9 cellular contexts compared by ENCODE assay signal in genomic region chr14:58245562-58245961, GRCh38. TPM values are rescaled to one million over a fixed set of nuclear protein-coding genes. Genes with fewer than 3 reads are reported as not detected.
DNase-seq lines count a peak whose midpoint lies in the region; ATAC-seq, FAIRE-seq and TF ChIP-seq lines count a peak whose summit lies in the region.
"Had no signal": no experiment of that assay in that cellular context is flagged by ENCODE, and none has a peak within 500 bp of the region (broad histone marks: within the 10 kb centered on the region; RNA-seq: fewer than 3 reads in every experiment).

No MANE protein-coding gene starts in this region.

- H3K23me2 ChIP-seq in H1 (ENCODE audit: low read depth, low read length) = peaks cover 2% of the 10 kb centered on the region; the same call in 1 of the 2 replicates

- H3K4me1 ChIP-seq in Caco-2 (peaks cover 21% of the 10 kb centered on the region; the same call in 1 of the 2 replicates), H1 (replicated peaks in 1 of 4; ENCODE audit: control insufficient read depth in 3 of 4, insufficient read depth in 4 of 4, low read length in 3 of 4) (peaks cover 0 to 5% (median 0%) of the 10 kb centered on the region in 4 experiments; a peak in 1 of 7 replicates), osteoblast (ENCODE audit: insufficient read depth, low read length) (peaks cover 23% of the 10 kb centered on the region)

- ATAC-seq in left lobe of liver = no peak

- peaks cover 9% of the 10 kb centered on the region for H3K4me1 Mint-ChIP-seq in Caco-2 (ENCODE audit: low read depth, unreplicated experiment)

- peaks cover 47% of the 10 kb centered on the region for H3K36me3 Mint-ChIP-seq in Caco-2 (ENCODE audit: insufficient read depth, unreplicated experiment)

- no peak overlapping the region for H4K8ac ChIP-seq in H1 (ENCODE audit: extremely low read depth, insufficient read depth, low read length)

- H2BK12ac ChIP-seq in H1 (ENCODE audit: low read depth, low read length) = no peak overlapping the region

- peak overlapping the region; percentile 63 for H3K56ac ChIP-seq in H1 (replicated peaks; ENCODE audit: insufficient read length, low read depth, low read length)

- H3K23ac ChIP-seq in H1 (ENCODE audit: insufficient read length) = no peak overlapping the region

- no peak for DNase-seq in Caco-2
- peak; percentile 43 for DNase-seq in NCI-H69 (lab: John Stamatoyannopoulos, UW)
- DNase-seq in H1 (ENCODE audit: low read depth in 1 of 2, low spot score in 2 of 2) = no peak
- peak; percentile 9 for DNase-seq in osteoblast (ENCODE audit: insufficient read length, low spot score, missing footprints)
- DNase-seq in cerebellar nuclear complex (lab: John Stamatoyannopoulos, UW) = no peak
- no peak for DNase-seq in C1 segment of cervical spinal cord (lab: John Stamatoyannopoulos, UW)
- no peak for DNase-seq in NCI-H1417 treated with DMSO at 0.1 percent for 48 hours (lab: John Stamatoyannopoulos, UW)
- no peak for DNase-seq in left lobe of liver (ENCODE audit: low spot score)

- no peak overlapping the region for H4K91ac ChIP-seq in H1 (replicated peaks; ENCODE audit: insufficient read length, low read length)

- no peak overlapping the region for H2AK5ac ChIP-seq in H1 (ENCODE audit: low read depth, low read length)

- H4K20me1 ChIP-seq in H1 (replicated peaks in 1 of 2; ENCODE audit: control insufficient read depth in 1 of 2, insufficient read depth in 2 of 2, low read length in 2 of 2) (peaks cover 6 to 8% of the 10 kb centered on the region in 2 experiments), osteoblast (ENCODE audit: insufficient read depth, low read length) (peaks cover 16% of the 10 kb centered on the region)

- CTCF ChIA-PET in Caco-2 (lab: Charles Lee) = no interaction called here
- CTCF ChIA-PET in H1 (lab: Charles Lee; ENCODE audit: partially characterized antibody) = interaction anchor here (0.8 to 2.6 kb wide), 4 partner anchors 13 to 137 kb away, joined by 3 to 8 read pairs (median 4); no protein-coding TSS in a partner anchor

- peak overlapping the region; percentile 96 for H3K4me3 ChIP-seq in Caco-2 (ENCODE audit: low read depth, low read length)
- peak overlapping the region; percentile 84 to 97 (median 88) for H3K4me3 ChIP-seq in H1 (ENCODE audit: extremely low read depth in 1 of 4, insufficient read depth in 2 of 4, low read depth in 3 of 4, low read length in 4 of 4)
- H3K4me3 ChIP-seq in osteoblast (ENCODE audit: insufficient read depth, low read length) = peak overlapping the region; percentile 89

- H3K27me3 Mint-ChIP-seq in Caco-2 (ENCODE audit: insufficient read depth, unreplicated experiment) = no peaks in the 10 kb centered on the region

- no peak overlapping the region for H3K18ac ChIP-seq in H1 (ENCODE audit: extremely low read depth, low read length)

- no peak overlapping the region for H2BK5ac ChIP-seq in H1 (ENCODE audit: low read depth, low read length)

- peak overlapping the region; percentile 41 to 68 for H3K4me2 ChIP-seq in H1 (ENCODE audit: insufficient read depth in 1 of 2, low read depth in 2 of 2, low read length in 2 of 2)
- peak overlapping the region; percentile 100 for H3K4me2 ChIP-seq in osteoblast (ENCODE audit: insufficient read depth, low read length)

- H3K9me3 ChIP-seq in Caco-2 (no peaks in the 10 kb centered on the region), H1 (ENCODE audit: insufficient read depth in 2 of 2, low read depth in 1 of 2, low read length in 1 of 2) (no peaks in the 10 kb centered on the region), osteoblast (ENCODE audit: low read depth, low read length) (no peaks in the 10 kb centered on the region)

- H3K9me3 Mint-ChIP-seq in Caco-2 (ENCODE audit: unreplicated experiment) = no peaks in the 10 kb centered on the region

- intact Hi-C loops in Caco-2 (cut with micrococcal nuclease; ENCODE audit: unreplicated experiment) = loop anchor here (5.0 kb wide), 1 partner anchor 138 kb away; no protein-coding TSS in a partner anchor

- no peak overlapping the region for H4K5ac ChIP-seq in H1 (ENCODE audit: insufficient read length, low read depth, low read length)

- H2AFZ ChIP-seq in H1 (ENCODE audit: low read length) (no peak overlapping the region), osteoblast (ENCODE audit: low read length) (no peak overlapping the region)

- H3K36me3 ChIP-seq in Caco-2 (ENCODE audit: control insufficient read depth, insufficient read depth, low read length) = no peaks in the 10 kb centered on the region
- peaks cover 0 to 4% (median 2%) of the 10 kb centered on the region in 4 experiments; a peak in 4 of 8 replicates for H3K36me3 ChIP-seq in H1 (ENCODE audit: control insufficient read depth in 2 of 4, insufficient read depth in 4 of 4, low read length in 3 of 4)
- peaks cover 8% of the 10 kb centered on the region for H3K36me3 ChIP-seq in osteoblast (ENCODE audit: insufficient read depth, low read length)

- no TSS peak for BruUV-seq in Caco-2 (replicated peaks; lab: Mats Ljungman, UMichigan)

- peak overlapping the region; percentile 99 for H3K27ac Mint-ChIP-seq in Caco-2 (ENCODE audit: unreplicated experiment)

- no peak overlapping the region for H2BK15ac ChIP-seq in H1 (ENCODE audit: low read length)

- no peak overlapping the region for H3K4ac ChIP-seq in H1 (replicated peaks; ENCODE audit: insufficient read length, low read depth, low read length)

- no peak overlapping the region for H2BK120ac ChIP-seq in H1 (replicated peaks; ENCODE audit: low read depth, low read length)

- H3K27me3 ChIP-seq in Caco-2 (replicated peaks; ENCODE audit: control insufficient read depth, insufficient read depth, low read length) (no peaks in the 10 kb centered on the region), H1 (replicated peaks in 1 of 4; ENCODE audit: control insufficient read depth in 3 of 4, extremely low read depth in 1 of 4, insufficient read depth in 3 of 4, low read length in 3 of 4) (no peaks in the 10 kb centered on the region), osteoblast (ENCODE audit: insufficient read depth, low read length) (no peaks in the 10 kb centered on the region)

- no peak for FAIRE-seq in H1 (lab: Jason Lieb, UNC)
- FAIRE-seq: colon had no signal

- no peak for TF ChIP-seq POLR2A in H1 (IDR thresholded peaks at IDR 0.05; ENCODE audit: control extremely low read depth in 1 of 2, low read depth in 2 of 2, low read length in 2 of 2)

- 17% methylated on average over 3 of the region's 3 CpGs; no CpG with 5 or more reads in 1 of the 2 experiments for whole genome bisulfite sequencing in H1 (ENCODE audit: extremely low coverage in 1 of 2, insufficient coverage in 1 of 2, insufficient read length in 1 of 2, insufficient replicate concordance in 2 of 2, low coverage in 1 of 2, low lambda C conversion rate in 2 of 2, missing lambda C conversion rate in 1 of 2), 2 experiments

- H3K9ac ChIP-seq in H1 (replicated peaks in 1 of 4; ENCODE audit: extremely low read depth in 1 of 4, low read depth in 3 of 4, low read length in 3 of 4) = peak overlapping the region; percentile 94 to 96 (median 96)

- TF ChIP-seq RAD21 in H1 (IDR thresholded peaks at IDR 0.05 in 1 of 2, conservative IDR thresholded peaks at IDR 0.05 in 1 of 2; ENCODE audit: low read depth in 2 of 2, low read length in 2 of 2) = no peak

- peak overlapping the region; percentile 96 for H3K4me3 Mint-ChIP-seq in Caco-2 (ENCODE audit: unreplicated experiment)

- TF ChIP-seq CTCF in Caco-2 (IDR thresholded peaks at IDR 0.05; ENCODE audit: insufficient read depth in 1 of 2, low read depth in 1 of 2, low read length in 1 of 2, severe bottlenecking in 1 of 2, unreplicated experiment in 1 of 2) = no peak
- no peak for TF ChIP-seq CTCF in H1 (IDR thresholded peaks at IDR 0.05; ENCODE audit: control extremely low read depth in 1 of 3, insufficient read depth in 1 of 3, low read depth in 1 of 3, low read length in 3 of 3)
- no peak for TF ChIP-seq CTCF in osteoblast (IDR thresholded peaks at IDR 0.05; ENCODE audit: extremely low read depth, low read depth, low read length)

- H3K79me2 ChIP-seq in H1 (ENCODE audit: control insufficient read depth in 1 of 2, insufficient read depth in 2 of 2, low read length in 2 of 2) (peaks cover 15 to 57% of the 10 kb centered on the region in 2 experiments), osteoblast (ENCODE audit: insufficient read depth, low read length) (peaks cover 58% of the 10 kb centered on the region)

- H2BK20ac ChIP-seq in H1 (ENCODE audit: low read length) = no peak overlapping the region

- H3K14ac ChIP-seq in H1 (ENCODE audit: insufficient read length) = no peak overlapping the region

- peak overlapping the region; percentile 92; the same call in 1 of the 2 replicates for H3K27ac ChIP-seq in H1 (ENCODE audit: low read depth, low read length)
- peak overlapping the region; percentile 96 for H3K27ac ChIP-seq in osteoblast (ENCODE audit: low read depth, low read length)

- no peak for TF ChIP-seq EP300 in H1 (IDR thresholded peaks at IDR 0.05; ENCODE audit: borderline replicate concordance in 1 of 2, low read depth in 2 of 2, low read length in 2 of 2)

- POLR2A ChIA-PET in Caco-2 (lab: Charles Lee) (interaction anchor here (0.6 to 1.7 kb wide), 7 partner anchors 9 to 89 kb away, joined by 3 to 27 read pairs (median 5); partner anchors contain the start of gene ARID4A), H1 (lab: Charles Lee; ENCODE audit: partially characterized antibody) (interaction anchor here (0.8 to 4.4 kb wide), 16 partner anchors 9 to 182 kb away, joined by 3 to 34 read pairs (median 7); partner anchors contain the start of genes ACTR10, ARID4A, KIAA0586 and TIMM9)

- H3K79me1 ChIP-seq in H1 (ENCODE audit: low read depth, low read length) = no peaks in the 10 kb centered on the region

RNA-seq across cellular contexts. Expression of gene PSMA3, which starts 0.9 kb away (rescaled TPM):
- 334 and 352 TPM in 2 replicates for total RNA-seq in Caco-2 (2022)
- 283 and 285 TPM in 2 replicates for total RNA-seq in H1 (2021; fragmentation: NEBNext Ultra II Directional; extraction: Animal tissue kit (Norgen Biotek cat#: 25700))
- 244 and 507 TPM in 2 replicates for polyA plus RNA-seq in H1 (2011; rRNA removed)
- 374 TPM for polyA plus RNA-seq in H1 (2011; cell fraction: cytosol; rRNA removed)
- 105 TPM for polyA plus RNA-seq in H1 (2011; cell fraction: nucleus; rRNA removed)
- 205 to 250 TPM (median 218 TPM) in 4 replicates for polyA plus RNA-seq in H1 (2012, experiment 1 of 2)
- 137 TPM for polyA plus RNA-seq in H1 (2012, experiment 2 of 2)
- 460 TPM for polyA plus RNA-seq in H1 (2013, experiment 1 of 2)
- 474 TPM for polyA plus RNA-seq in H1 (2013, experiment 2 of 2)
- 260 and 381 TPM in 2 replicates for polyA minus RNA-seq in H1 (2011; rRNA and poly(A)+ RNA removed)
- 64.0 TPM for polyA minus RNA-seq in H1 (2011; cell fraction: cytosol; rRNA and poly(A)+ RNA removed)
- 106 TPM for polyA minus RNA-seq in H1 (2011; cell fraction: nucleus; rRNA and poly(A)+ RNA removed)
- 76.7 and 83.1 TPM in 2 replicates for total RNA-seq in osteoblast
- 112 TPM for total RNA-seq in left lobe of liver

RNA-seq across cellular contexts. Expression of gene ACTR10, which starts 45.6 kb away (rescaled TPM):
- total RNA-seq in Caco-2 (2022) (49.0 and 50.1 TPM in 2 replicates), osteoblast (63.0 and 71.9 TPM in 2 replicates), left lobe of liver (17.2 TPM)
- 33.9 and 34.6 TPM in 2 replicates for total RNA-seq in H1 (2021; fragmentation: NEBNext Ultra II Directional; extraction: Animal tissue kit (Norgen Biotek cat#: 25700))
- 6.9 and 15.4 TPM in 2 replicates for polyA plus RNA-seq in H1 (2011; rRNA removed)
- 17.8 TPM for polyA plus RNA-seq in H1 (2011; cell fraction: cytosol; rRNA removed)
- 3.1 TPM for polyA plus RNA-seq in H1 (2011; cell fraction: nucleus; rRNA removed)
- polyA plus RNA-seq in H1 (2012, experiment 1 of 2) = 16.7 to 33.6 TPM (median 17.8 TPM) in 4 replicates
- polyA plus RNA-seq in H1 (2012, experiment 2 of 2) = 5.5 TPM
- polyA plus RNA-seq in H1 (2013, experiment 1 of 2) = 24.8 TPM
- 23.5 TPM for polyA plus RNA-seq in H1 (2013, experiment 2 of 2)
- polyA minus RNA-seq in H1 (2011; rRNA and poly(A)+ RNA removed) = 8.0 and 14.9 TPM in 2 replicates
- 19.4 TPM for polyA minus RNA-seq in H1 (2011; cell fraction: cytosol; rRNA and poly(A)+ RNA removed)
- polyA minus RNA-seq in H1 (2011; cell fraction: nucleus; rRNA and poly(A)+ RNA removed) = 9.1 TPM

RNA-seq across cellular contexts. Expression of gene ARID4A, which starts 52.8 kb away (rescaled TPM):
- total RNA-seq in Caco-2 (2022) = 30.7 and 31.5 TPM in 2 replicates
- total RNA-seq in H1 (2021; fragmentation: NEBNext Ultra II Directional; extraction: Animal tissue kit (Norgen Biotek cat#: 25700)) = 12.6 and 14.6 TPM in 2 replicates
- polyA plus RNA-seq in H1 (2011; rRNA removed) = 1.9 and 2.1 TPM in 2 replicates
- polyA plus RNA-seq in H1 (2011; cell fraction: cytosol; rRNA removed) = 3.2 TPM
- polyA plus RNA-seq in H1 (2011; cell fraction: nucleus; rRNA removed) = 10.2 TPM
- polyA plus RNA-seq in H1 (2012, experiment 1 of 2) = 4.5 to 13.8 TPM (median 7.1 TPM) in 4 replicates
- 1.8 TPM for polyA plus RNA-seq in H1 (2012, experiment 2 of 2)
- polyA plus RNA-seq in H1 (2013, experiment 1 of 2) = 16.6 TPM
- 15.9 TPM for polyA plus RNA-seq in H1 (2013, experiment 2 of 2)
- polyA minus RNA-seq in H1 (2011; rRNA and poly(A)+ RNA removed) = 4.3 and 6.2 TPM in 2 replicates
- 2.9 TPM for polyA minus RNA-seq in H1 (2011; cell fraction: cytosol; rRNA and poly(A)+ RNA removed)
- 24.6 TPM for polyA minus RNA-seq in H1 (2011; cell fraction: nucleus; rRNA and poly(A)+ RNA removed)
- total RNA-seq in osteoblast = 14.4 and 14.5 TPM in 2 replicates
- 16.7 TPM for total RNA-seq in left lobe of liver

Comparison
In these comparisons a context has a peak if more than half of its experiments do, and no peak if none do; other contexts are left out.
1. DNase-seq: peak in NCI-H69 (single experiment) and osteoblast (single experiment); none in Caco-2 (0 of 2), H1 (0 of 2), cerebellar nuclear complex (0 of 2), C1 segment of cervical spinal cord (0 of 14), NCI-H1417 treated with DMSO at 0.1 percent for 48 hours (single experiment) and left lobe of liver (single experiment).
2. Peak in every context shown above with its lines, with median percentiles within 50 percentile points of each other: H3K4me3 ChIP-seq.